9 cellular contexts compared by ENCODE assay signal in the genomic region with DNA sequence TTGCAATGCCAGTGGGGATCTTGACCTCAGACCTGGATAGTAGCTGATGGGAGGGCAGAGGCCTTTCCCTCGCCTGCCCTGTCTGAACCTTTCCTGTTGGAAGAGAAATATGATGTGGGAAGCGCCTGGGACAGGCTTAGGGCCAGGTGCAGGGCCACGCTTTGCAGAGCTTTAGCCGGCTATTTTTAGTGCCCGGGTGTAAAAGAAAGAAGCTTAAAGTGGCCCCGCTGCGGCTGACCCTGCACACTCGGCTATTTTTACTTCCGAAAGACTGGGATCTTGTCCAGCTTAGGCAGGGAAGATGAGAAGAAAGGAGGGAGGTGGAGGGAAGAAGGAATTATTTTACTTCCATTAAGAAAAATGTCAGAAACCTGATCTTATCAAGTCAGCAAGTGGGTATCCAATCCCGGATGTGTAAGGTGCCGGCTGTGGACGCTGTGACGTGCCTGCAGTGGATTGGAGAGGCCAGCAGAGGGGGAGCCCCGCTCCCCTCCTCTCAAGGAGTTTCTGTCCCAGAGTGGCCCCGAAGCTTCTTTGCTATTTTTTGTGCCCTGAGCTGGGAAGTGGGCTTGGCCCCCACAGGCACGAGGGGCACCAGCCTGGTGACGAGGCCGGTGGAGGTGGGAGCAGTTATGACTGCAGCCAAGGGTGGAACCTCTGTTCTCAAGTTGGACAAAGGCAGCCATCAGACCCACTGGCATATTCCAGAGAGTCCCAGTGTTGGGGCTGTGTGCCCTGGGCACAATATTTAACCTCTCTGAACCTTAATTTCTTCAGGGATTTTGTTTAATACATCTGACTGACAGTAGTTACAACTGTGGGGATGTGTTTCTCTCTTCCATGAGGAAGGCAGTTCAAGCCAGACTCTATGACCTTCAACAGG.
DNase-seq lines count a peak whose midpoint lies in the region; ATAC-seq and TF ChIP-seq lines count a peak whose summit lies in the region.
"Had no signal": no experiment of that assay in that cellular context is flagged by ENCODE, and none has a peak within 500 bp of the region (broad histone marks: within the 10 kb centered on the region; RNA-seq: fewer than 3 reads in every experiment).

No MANE protein-coding gene starts in this region.

- H3K36me3 Mint-ChIP-seq in progenitor cell of endocrine pancreas (ENCODE audit: insufficient read depth): no peaks in the 10 kb centered on the region
- H3K36me3 Mint-ChIP-seq in activated T-helper 2 cell treated with anti-CD3 and anti-CD28 coated beads, Interferon-gamma antibody, Interleukin-2, Interleukin-4, amounts not matched to agents 10 μg/mL and 5 μg/mL and 100 μg/mL, durations not matched to agents 14 hours and 24 hours and 36 hours (ENCODE audit: low read depth): no peaks in the 10 kb centered on the region
- H3K36me3 Mint-ChIP-seq in activated CD4-positive, alpha-beta memory T cell treated with anti-CD3 and anti-CD28 coated beads for 36 hours: no peaks in the 10 kb centered on the region

- no peaks in the 10 kb centered on the region for H3K4me1 Mint-ChIP-seq in progenitor cell of endocrine pancreas (ENCODE audit: low read depth)
- no peaks in the 10 kb centered on the region for H3K4me1 Mint-ChIP-seq in activated T-helper 2 cell treated with anti-CD3 and anti-CD28 coated beads, Interferon-gamma antibody, Interleukin-2, Interleukin-4, amounts not matched to agents 10 μg/mL and 5 μg/mL and 100 μg/mL, durations not matched to agents 14 hours and 24 hours and 36 hours (ENCODE audit: low read depth)
- H3K4me1 Mint-ChIP-seq in activated CD4-positive, alpha-beta memory T cell treated with anti-CD3 and anti-CD28 coated beads for 36 hours (ENCODE audit: low read depth): no peaks in the 10 kb centered on the region

- peak; percentile 26 for DNase-seq in DMS153 treated with DMSO at 0.1 percent for 48 hours (lab: John Stamatoyannopoulos, UW; ENCODE audit: unreplicated experiment)
- peak; percentile 20 for DNase-seq in NCI-H524 treated with DMSO at 0.1 percent for 48 hours (lab: John Stamatoyannopoulos, UW)
- peak; percentile 4 for DNase-seq in globus pallidus (ENCODE audit: low spot score)
- DNase-seq in progenitor cell of endocrine pancreas (ENCODE audit: low spot score, unreplicated experiment): no peak
- DNase-seq in activated T-helper 2 cell treated with anti-CD3 and anti-CD28 coated beads, Interferon-gamma antibody, Interleukin-2, Interleukin-4, amounts not matched to agents 10 μg/mL and 5 μg/mL and 100 μg/mL, durations not matched to agents 14 hours and 24 hours and 36 hours (ENCODE audit: low spot score): no peak
- no peak for DNase-seq in activated CD4-positive, alpha-beta memory T cell treated with anti-CD3 and anti-CD28 coated beads for 36 hours
- DNase-seq: cortex of kidney had no signal

- peak; percentile 35 for TF ChIP-seq CTCF in progenitor cell of endocrine pancreas (IDR thresholded peaks at IDR 0.05; ENCODE audit: unreplicated experiment)

- intact Hi-C loops in activated T-helper 2 cell treated with anti-CD3 and anti-CD28 coated beads, Interferon-gamma antibody, Interleukin-2, Interleukin-4, amounts not matched to agents 10 μg/mL and 5 μg/mL and 100 μg/mL, durations not matched to agents 14 hours and 24 hours and 36 hours (cut with micrococcal nuclease): no loop called here
- intact Hi-C loops in activated CD4-positive, alpha-beta memory T cell treated with anti-CD3 and anti-CD28 coated beads for 36 hours (cut with micrococcal nuclease): no loop called here

- H3K9me3 Mint-ChIP-seq in progenitor cell of endocrine pancreas (ENCODE audit: low read depth): no peaks in the 10 kb centered on the region
- no peaks in the 10 kb centered on the region for H3K9me3 Mint-ChIP-seq in activated T-helper 2 cell treated with anti-CD3 and anti-CD28 coated beads, Interferon-gamma antibody, Interleukin-2, Interleukin-4, amounts not matched to agents 10 μg/mL and 5 μg/mL and 100 μg/mL, durations not matched to agents 14 hours and 24 hours and 36 hours
- H3K9me3 Mint-ChIP-seq in activated CD4-positive, alpha-beta memory T cell treated with anti-CD3 and anti-CD28 coated beads for 36 hours: no peaks in the 10 kb centered on the region

- no peak overlapping the region for H3K4me3 Mint-ChIP-seq in progenitor cell of endocrine pancreas (ENCODE audit: low read depth)
- no peak overlapping the region for H3K4me3 Mint-ChIP-seq in activated T-helper 2 cell treated with anti-CD3 and anti-CD28 coated beads, Interferon-gamma antibody, Interleukin-2, Interleukin-4, amounts not matched to agents 10 μg/mL and 5 μg/mL and 100 μg/mL, durations not matched to agents 14 hours and 24 hours and 36 hours (ENCODE audit: low read depth)
- no peak overlapping the region for H3K4me3 Mint-ChIP-seq in activated CD4-positive, alpha-beta memory T cell treated with anti-CD3 and anti-CD28 coated beads for 36 hours

- POLR2A ChIA-PET in activated CD4-positive, alpha-beta memory T cell treated with anti-CD3 and anti-CD28 coated beads for 36 hours (lab: Charles Lee): no interaction called here

- H3K27me3 Mint-ChIP-seq in progenitor cell of endocrine pancreas: peaks cover 7% of the 10 kb centered on the region
- H3K27me3 Mint-ChIP-seq in activated T-helper 2 cell treated with anti-CD3 and anti-CD28 coated beads, Interferon-gamma antibody, Interleukin-2, Interleukin-4, amounts not matched to agents 10 μg/mL and 5 μg/mL and 100 μg/mL, durations not matched to agents 14 hours and 24 hours and 36 hours (ENCODE audit: low read depth): peaks cover 9% of the 10 kb centered on the region
- peaks cover 11% of the 10 kb centered on the region for H3K27me3 Mint-ChIP-seq in activated CD4-positive, alpha-beta memory T cell treated with anti-CD3 and anti-CD28 coated beads for 36 hours

- CTCF ChIA-PET in activated CD4-positive, alpha-beta memory T cell treated with anti-CD3 and anti-CD28 coated beads for 36 hours (lab: Charles Lee): interaction anchor here (1.2 kb wide), 1 partner anchor 18 kb away, joined by 4 read pairs; no protein-coding TSS in a partner anchor

- ATAC-seq in HG02885 (IDR thresholded peaks at IDR 0.05; ENCODE audit: poor library complexity, unreplicated experiment) (no peak), HG02588 (IDR thresholded peaks at IDR 0.05; ENCODE audit: unreplicated experiment) (no peak)

- no peak overlapping the region for H3K27ac Mint-ChIP-seq in progenitor cell of endocrine pancreas
- H3K27ac Mint-ChIP-seq in activated T-helper 2 cell treated with anti-CD3 and anti-CD28 coated beads, Interferon-gamma antibody, Interleukin-2, Interleukin-4, amounts not matched to agents 10 μg/mL and 5 μg/mL and 100 μg/mL, durations not matched to agents 14 hours and 24 hours and 36 hours: no peak overlapping the region
- no peak overlapping the region for H3K27ac Mint-ChIP-seq in activated CD4-positive, alpha-beta memory T cell treated with anti-CD3 and anti-CD28 coated beads for 36 hours

Comparison
In these comparisons a context has a peak if more than half of its experiments do, and no peak if none do; other contexts are left out.
1. DNase-seq: peak in DMS153 treated with DMSO at 0.1 percent for 48 hours (single experiment), NCI-H524 treated with DMSO at 0.1 percent for 48 hours (single experiment) and globus pallidus (single experiment); none in progenitor cell of endocrine pancreas (single experiment), activated T-helper 2 cell treated with anti-CD3 and anti-CD28 coated beads, Interferon-gamma antibody, Interleukin-2, Interleukin-4, amounts not matched to agents 10 μg/mL and 5 μg/mL and 100 μg/mL, durations not matched to agents 14 hours and 24 hours and 36 hours (single experiment) and activated CD4-positive, alpha-beta memory T cell treated with anti-CD3 and anti-CD28 coated beads for 36 hours (single experiment).